ENCODE assay signal across 22 cellular contexts in the genomic region with DNA sequence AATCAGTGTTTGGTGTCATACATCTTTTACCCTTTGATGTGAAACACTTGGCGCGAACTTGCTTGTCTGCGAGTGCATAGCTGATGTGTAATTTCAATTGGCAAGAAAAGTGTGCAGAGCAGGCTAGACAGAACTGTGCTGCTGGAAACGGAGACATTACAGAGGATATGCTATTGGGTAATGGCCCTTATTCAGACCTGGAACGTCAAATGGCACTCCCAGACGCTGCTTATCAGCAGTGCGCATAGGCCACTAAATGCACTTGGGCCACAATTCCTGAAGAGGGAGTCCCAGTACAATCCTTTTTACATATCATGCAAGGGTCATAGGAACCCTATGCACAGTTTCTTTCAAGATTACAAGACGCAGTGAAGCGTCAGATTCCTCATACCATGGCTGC. TPM values are rescaled to one million over a fixed set of nuclear protein-coding genes. Genes with fewer than 3 reads are reported as not detected.
DNase-seq lines count a peak whose midpoint lies in the region; ATAC-seq, FAIRE-seq and TF ChIP-seq lines count a peak whose summit lies in the region.
"Had no signal": no experiment of that assay in that cellular context is flagged by ENCODE, and none has a peak within 500 bp of the region (broad histone marks: within the 10 kb centered on the region; RNA-seq: fewer than 3 reads in every experiment).

No MANE protein-coding gene starts in this region.

- POLR2A ChIA-PET in PC-9 (lab: Charles Lee; ENCODE audit: unreplicated experiment), result interaction anchor here (0.7 kb wide), 1 partner anchor 826 kb away, joined by 5 read pairs; no protein-coding TSS in a partner anchor
- POLR2A ChIA-PET in CD8-positive, alpha-beta T cell (lab: Charles Lee), result no interaction called here

- H3K36me3 ChIP-seq in PC-9 (ENCODE audit: low read depth) (no peaks in the 10 kb centered on the region), keratinocyte (ENCODE audit: control insufficient read depth in 2 of 2, extremely low read depth in 1 of 2, insufficient read depth in 2 of 2, low read length in 2 of 2) (no peaks in the 10 kb centered on the region)
- H3K36me3 ChIP-seq in CD8-positive, alpha-beta T cell (ENCODE audit: insufficient read depth, low read length), result no peaks in the 10 kb centered on the region
- H3K36me3 ChIP-seq: colonic mucosa, left lung had no signal

- intact Hi-C loops in PC-9 (cut with micrococcal nuclease; ENCODE audit: unreplicated experiment), result no loop called here
- intact Hi-C loops in CD8-positive, alpha-beta T cell (cut with DNase I, micrococcal nuclease), result loop anchor here (10.0 kb wide), 3 partner anchors 502 to 1942 kb away; no protein-coding TSS in a partner anchor

- no peak overlapping the region for H3K4me2 ChIP-seq in PC-9
- H3K4me2 ChIP-seq in keratinocyte (ENCODE audit: control insufficient read depth, extremely low read depth, insufficient read depth, low read depth, low read length), result no peak overlapping the region

- peaks cover 46% of the 10 kb centered on the region for H3K27me3 ChIP-seq in PC-9 (ENCODE audit: insufficient read depth, low read depth)
- H3K27me3 ChIP-seq in keratinocyte (ENCODE audit: control insufficient read depth, extremely low read depth, insufficient read depth, low read length), result peaks cover 4% of the 10 kb centered on the region
- H3K27me3 ChIP-seq in CD8-positive, alpha-beta T cell (ENCODE audit: insufficient read depth, low read length), result no peaks in the 10 kb centered on the region
- H3K27me3 ChIP-seq: colonic mucosa had no signal

- no peak overlapping the region for H3K4me3 Mint-ChIP-seq in CD8-positive, alpha-beta T cell
- H3K4me3 Mint-ChIP-seq: activated CD4-positive, alpha-beta memory T cell treated with anti-CD3 and anti-CD28 coated beads for 36 hours; activated T-helper 17 cell treated with anti-CD3 and anti-CD28 coated beads, Interleukin-2, amount 50 U/mL, for 72 hours; CD4-positive, CD25-positive, alpha-beta regulatory T cell; natural killer cell had no signal

- no peak for ATAC-seq in CD8-positive, alpha-beta T cell
- ATAC-seq: activated T-helper 17 cell treated with anti-CD3 and anti-CD28 coated beads, Interleukin-2, amount 50 U/mL, for 72 hours; left lung; natural killer cell; right cardiac atrium had no signal

- no peaks in the 10 kb centered on the region for H3F3A ChIP-seq in PC-9 (ENCODE audit: insufficient read depth, low read depth)

- no peaks in the 10 kb centered on the region for H3K4me1 Mint-ChIP-seq in CD8-positive, alpha-beta T cell (ENCODE audit: low read depth)
- H3K4me1 Mint-ChIP-seq: activated T-helper 17 cell treated with anti-CD3 and anti-CD28 coated beads, Interleukin-2, amount 50 U/mL, for 72 hours; CD4-positive, CD25-positive, alpha-beta regulatory T cell; natural killer cell had no signal

- H3K4me1 ChIP-seq in PC-9 (replicated peaks; ENCODE audit: insufficient read depth) (no peaks in the 10 kb centered on the region), keratinocyte (ENCODE audit: control insufficient read depth, extremely low read depth, insufficient read depth, low read length) (no peaks in the 10 kb centered on the region)
- H3K4me1 ChIP-seq in CD8-positive, alpha-beta T cell (ENCODE audit: insufficient read depth, low read length), result no peaks in the 10 kb centered on the region
- H3K4me1 ChIP-seq: colonic mucosa, left lung had no signal

- H3K27me3 Mint-ChIP-seq in CD8-positive, alpha-beta T cell (ENCODE audit: low read depth), result peaks cover 2% of the 10 kb centered on the region
- H3K27me3 Mint-ChIP-seq: CD4-positive, CD25-positive, alpha-beta regulatory T cell had no signal

- H2AFZ ChIP-seq in PC-9 (no peak overlapping the region), keratinocyte (ENCODE audit: control insufficient read depth, low read length) (no peak overlapping the region)

- DNase-seq in D721Med (ENCODE audit: insufficient read length, low spot score) (no peak), HT1080 (ENCODE audit: low read depth) (peak; percentile 36), PC-9 (peak in 1 of 2 experiments; percentile 7), keratinocyte (ENCODE audit: low read depth, low spot score) (no peak), inferior parietal cortex (ENCODE audit: extremely low spot score) (no peak)
- DNase-seq in activated CD4-positive, alpha-beta T cell treated with anti-CD3 and anti-CD28 coated beads, Interleukin-2, amount 50 U/mL, for 4 hours, result no peak
- DNase-seq in CD8-positive, alpha-beta T cell, result no peak
- DNase-seq: activated CD4-positive, alpha-beta memory T cell treated with anti-CD3 and anti-CD28 coated beads for 36 hours; anterior cingulate cortex; CD4-positive, CD25-positive, alpha-beta regulatory T cell; colonic mucosa; hippocampal formation; left lung; natural killer cell; right cardiac atrium; stimulated activated CD4-positive, alpha-beta T cell treated with anti-CD3 and anti-CD28 coated beads, Interleukin-4, amount 100 ng/mL, for 24 hours; T1000 had no signal

- TF ChIP-seq CTCF in D721Med (IDR thresholded peaks at IDR 0.05; ENCODE audit: insufficient read depth, missing control alignments), result peak; percentile 51
- TF ChIP-seq CTCF in PC-9 (conservative IDR thresholded peaks at IDR 0.05), result 0 out of 2 replicates have a peak, but pooled peaks have one; percentile 23
- peak in 2 of 3 experiments; percentile 3 to 7 for TF ChIP-seq CTCF in keratinocyte (optimal IDR thresholded peaks at IDR 0.05 in 1 of 3, IDR thresholded peaks at IDR 0.05 in 1 of 3, conservative IDR thresholded peaks at IDR 0.05 in 1 of 3; ENCODE audit: extremely low read depth in 1 of 3, insufficient read depth in 2 of 3, low read length in 3 of 3)
- TF ChIP-seq CTCF in CD8-positive, alpha-beta T cell (IDR thresholded peaks at IDR 0.05), result no peak

- no peak for FAIRE-seq in D721Med (lab: Jason Lieb, UNC)
- no peak for FAIRE-seq in keratinocyte (lab: Jason Lieb, UNC)
- FAIRE-seq: G401.6, GM19239 had no signal

- dilution Hi-C loops in keratinocyte (cut with MboI; ENCODE audit: extremely low pct_ligation_motif_present, low sequenced_read_pairs), result no loop called here

- H3K9me3 ChIP-seq in PC-9 (ENCODE audit: insufficient read depth, low read depth) (no peaks in the 10 kb centered on the region; the same call in 1 of the 2 replicates), keratinocyte (ENCODE audit: control insufficient read depth, low read depth, low read length) (no peaks in the 10 kb centered on the region)
- no peaks in the 10 kb centered on the region for H3K9me3 ChIP-seq in CD8-positive, alpha-beta T cell (ENCODE audit: low read length)
- H3K9me3 ChIP-seq: colonic mucosa, left lung had no signal

- no peaks in the 10 kb centered on the region for H3K9me3 Mint-ChIP-seq in CD8-positive, alpha-beta T cell
- H3K9me3 Mint-ChIP-seq: activated CD4-positive, alpha-beta memory T cell treated with anti-CD3 and anti-CD28 coated beads for 36 hours; activated T-helper 17 cell treated with anti-CD3 and anti-CD28 coated beads, Interleukin-2, amount 50 U/mL, for 72 hours; natural killer cell had no signal

- H3K36me3 Mint-ChIP-seq in CD8-positive, alpha-beta T cell, result no peaks in the 10 kb centered on the region
- H3K36me3 Mint-ChIP-seq: activated CD4-positive, alpha-beta memory T cell treated with anti-CD3 and anti-CD28 coated beads for 36 hours; CD4-positive, CD25-positive, alpha-beta regulatory T cell; natural killer cell had no signal

- no peaks in the 10 kb centered on the region for H3K9me2 ChIP-seq in PC-9 (ENCODE audit: insufficient read depth)

- H3K79me2 ChIP-seq in PC-9 (ENCODE audit: low read depth) (no peaks in the 10 kb centered on the region), keratinocyte (ENCODE audit: control insufficient read depth, insufficient read depth, low read length) (no peaks in the 10 kb centered on the region)

- H4K20me1 ChIP-seq in PC-9 (ENCODE audit: insufficient read depth), result no peaks in the 10 kb centered on the region
- H4K20me1 ChIP-seq in keratinocyte (ENCODE audit: control insufficient read depth, extremely low read depth, insufficient read depth, low read length), result no peaks in the 10 kb centered on the region

- no peak overlapping the region for H3K9ac ChIP-seq in keratinocyte (ENCODE audit: control insufficient read depth, extremely low read depth, insufficient read depth, low read length)

- no peak overlapping the region for H3K27ac Mint-ChIP-seq in CD8-positive, alpha-beta T cell
- H3K27ac Mint-ChIP-seq: activated CD4-positive, alpha-beta memory T cell treated with anti-CD3 and anti-CD28 coated beads for 36 hours; activated T-helper 17 cell treated with anti-CD3 and anti-CD28 coated beads, Interleukin-2, amount 50 U/mL, for 72 hours; CD4-positive, CD25-positive, alpha-beta regulatory T cell; natural killer cell had no signal

- no peaks in the 10 kb centered on the region for H3K9me1 ChIP-seq in keratinocyte (ENCODE audit: control insufficient read depth, extremely low read depth, insufficient read depth, low read length)

- H3K27ac ChIP-seq in PC-9 (no peak overlapping the region), keratinocyte (ENCODE audit: control insufficient read depth, insufficient read depth, low read length) (no peak overlapping the region)
- H3K27ac ChIP-seq in CD8-positive, alpha-beta T cell (ENCODE audit: low read depth, low read length), result no peak overlapping the region
- H3K27ac ChIP-seq: colonic mucosa, left lung had no signal

- no TSS peak for BruUV-seq in PC-9 (replicated peaks; lab: Mats Ljungman, UMichigan)

- CTCF ChIA-PET in PC-9 (lab: Charles Lee), result no interaction called here
- CTCF ChIA-PET in CD8-positive, alpha-beta T cell (lab: Charles Lee), result no interaction called here

- H3K4me3 ChIP-seq in PC-9, result no peak overlapping the region
- no peak overlapping the region for H3K4me3 ChIP-seq in keratinocyte (ENCODE audit: control insufficient read depth in 2 of 3, extremely low read depth in 1 of 3, insufficient read depth in 2 of 3, low read depth in 1 of 3, low read length in 3 of 3)
- no peak overlapping the region for H3K4me3 ChIP-seq in CD8-positive, alpha-beta T cell (ENCODE audit: low read depth, low read length)
- H3K4me3 ChIP-seq: colonic mucosa, left lung had no signal

RNA-seq across cellular contexts. Expression of a gene that starts 15.7 kb away (rescaled TPM):
- not detected in 2 replicates for total RNA-seq in HT1080 (2014; rRNA removed; shearing (Covaris generic))
- not detected in 2 replicates for polyA plus RNA-seq in HT1080 (2015; cell fraction: cytosol; rRNA removed)
- not detected in 2 replicates for polyA plus RNA-seq in HT1080 (2015; cell fraction: nucleus; rRNA removed)
- total RNA-seq in PC-9 (2021), result not detected in 2 replicates
- not detected in 3 replicates for polyA plus RNA-seq in keratinocyte
- not detected for polyA plus RNA-seq in keratinocyte (2011; ENCODE audit: low read depth)
- polyA plus RNA-seq in keratinocyte (2011; cell fraction: cytosol; rRNA removed), result not detected in 2 replicates
- polyA plus RNA-seq in keratinocyte (2011; cell fraction: nucleus; rRNA removed), result not detected in 2 replicates
- 0.10 TPM in 1 of 2 replicates, not detected in the other for polyA plus RNA-seq in keratinocyte (2012; ENCODE audit: low replicate concordance)
- not detected in 3 replicates for polyA minus RNA-seq in keratinocyte
- polyA minus RNA-seq in keratinocyte (2011; cell fraction: cytosol; rRNA and poly(A)+ RNA removed), result not detected
- polyA minus RNA-seq in keratinocyte (2011; cell fraction: nucleus; rRNA and poly(A)+ RNA removed), result not detected in 2 replicates
- not detected for total RNA-seq in CD8-positive, alpha-beta T cell
- total RNA-seq: activated CD4-positive, alpha-beta memory T cell treated with anti-CD3 and anti-CD28 coated beads for 36 hours; activated T-helper 17 cell treated with anti-CD3 and anti-CD28 coated beads, Interleukin-2, amount 50 U/mL, for 72 hours; CD4-positive, CD25-positive, alpha-beta regulatory T cell; colonic mucosa; left lung; natural killer cell; right cardiac atrium; urinary bladder had no signal
- polyA plus RNA-seq: esophagus, right cardiac atrium had no signal

RNA-seq across cellular contexts. Expression of a gene that starts 45.8 kb away (rescaled TPM):
- total RNA-seq in HT1080 (2014; rRNA removed; shearing (Covaris generic)), result 120 and 191 TPM in 2 replicates
- polyA plus RNA-seq in HT1080 (2015; cell fraction: cytosol; rRNA removed), result 224 TPM in 2 replicates
- 1,094 and 1,109 TPM in 2 replicates for polyA plus RNA-seq in HT1080 (2015; cell fraction: nucleus; rRNA removed)
- 385 and 395 TPM in 2 replicates for total RNA-seq in PC-9 (2021)
- polyA plus RNA-seq in keratinocyte, result 189 to 308 TPM (median 292 TPM) in 3 replicates
- 583 TPM for polyA plus RNA-seq in keratinocyte (2011; ENCODE audit: low read depth)
- 128 and 154 TPM in 2 replicates for polyA plus RNA-seq in keratinocyte (2011; cell fraction: cytosol; rRNA removed)
- 765 and 1,187 TPM in 2 replicates for polyA plus RNA-seq in keratinocyte (2011; cell fraction: nucleus; rRNA removed)
- 259 and 350 TPM in 2 replicates for polyA plus RNA-seq in keratinocyte (2012; ENCODE audit: low replicate concordance)
- 62.0 to 133 TPM (median 86.7 TPM) in 3 replicates for polyA minus RNA-seq in keratinocyte
- 85.2 TPM for polyA minus RNA-seq in keratinocyte (2011; cell fraction: cytosol; rRNA and poly(A)+ RNA removed)
- 145 and 186 TPM in 2 replicates for polyA minus RNA-seq in keratinocyte (2011; cell fraction: nucleus; rRNA and poly(A)+ RNA removed)
- 1,000 to 10,000 TPM; 1,544 to 1,597 TPM for total RNA-seq in CD8-positive, alpha-beta T cell
